Comparison of ENCODE assay signal across 26 cellular contexts in genomic region chr9:109585841-109586240, GRCh38.
"Had no signal": no experiment of that assay in that cellular context is flagged by ENCODE, and none has a peak within 500 bp of the region (broad histone marks: within the 10 kb centered on the region; RNA-seq: fewer than 3 reads in every experiment).

No MANE protein-coding gene starts in this region.

- H3K4me1 ChIP-seq: esophagus squamous epithelium, lower lobe of right lung, psoas muscle, suprapubic skin, transverse colon, upper lobe of right lung, uterus had no signal

- ATAC-seq: heart right ventricle; left colon; left ventricle myocardium superior; lower lobe of right lung; naive thymus-derived CD8-positive, alpha-beta T cell; psoas muscle; right lobe of liver; stimulated activated naive CD8-positive, alpha-beta T cell treated with anti-CD3 and anti-CD28 coated beads, Interleukin-15, amount 100 ng/mL, for 72 hours; upper lobe of right lung had no signal

- H3K27ac ChIP-seq: coronary artery, esophagus squamous epithelium, heart right ventricle, lower lobe of right lung, ovary, psoas muscle, right lobe of liver, suprapubic skin, transverse colon, upper lobe of right lung, uterus had no signal

- H3K36me3 ChIP-seq: esophagus squamous epithelium, heart right ventricle, lower lobe of right lung, ovary, right lobe of liver, suprapubic skin, transverse colon, upper lobe of right lung, uterus had no signal

- H3K4me3 ChIP-seq: coronary artery, esophagus squamous epithelium, heart right ventricle, lower lobe of right lung, ovary, psoas muscle, right lobe of liver, suprapubic skin, transverse colon, upper lobe of right lung, uterus had no signal

- H3K9me3 ChIP-seq: lower lobe of right lung, ovary, right lobe of liver, suprapubic skin, upper lobe of right lung, uterus had no signal

- H3K27me3 ChIP-seq: esophagus squamous epithelium, heart right ventricle, ovary, right lobe of liver, suprapubic skin, transverse colon, upper lobe of right lung, uterus had no signal

- DNase-seq: dermis blood vessel endothelial cell; effector memory CD4-positive, alpha-beta T cell; esophagus squamous epithelium; foreskin melanocyte; glutamatergic neuron; heart right ventricle; hippocampal formation; left colon; left ventricle myocardium superior; lower lobe of right lung; naive thymus-derived CD8-positive, alpha-beta T cell; occipital lobe; ovary; posterior cingulate gyrus; psoas muscle; right lobe of liver; small intestine; stimulated activated CD4-positive, alpha-beta T cell treated with anti-CD3 and anti-CD28 coated beads, Interleukin-15, amount 100 ng/mL, for 24 hours; stimulated activated CD4-positive, alpha-beta T cell treated with anti-CD3 and anti-CD28 coated beads, Interleukin-2, amount 100 ng/mL, for 48 hours; stimulated activated naive CD4-positive, alpha-beta T cell; stimulated activated naive CD8-positive, alpha-beta T cell treated with anti-CD3 and anti-CD28 coated beads, Interleukin-15, amount 100 ng/mL, for 72 hours; transverse colon; upper lobe of right lung; uterus had no signal
